23 cellular contexts compared by ENCODE assay signal in the genomic region with DNA sequence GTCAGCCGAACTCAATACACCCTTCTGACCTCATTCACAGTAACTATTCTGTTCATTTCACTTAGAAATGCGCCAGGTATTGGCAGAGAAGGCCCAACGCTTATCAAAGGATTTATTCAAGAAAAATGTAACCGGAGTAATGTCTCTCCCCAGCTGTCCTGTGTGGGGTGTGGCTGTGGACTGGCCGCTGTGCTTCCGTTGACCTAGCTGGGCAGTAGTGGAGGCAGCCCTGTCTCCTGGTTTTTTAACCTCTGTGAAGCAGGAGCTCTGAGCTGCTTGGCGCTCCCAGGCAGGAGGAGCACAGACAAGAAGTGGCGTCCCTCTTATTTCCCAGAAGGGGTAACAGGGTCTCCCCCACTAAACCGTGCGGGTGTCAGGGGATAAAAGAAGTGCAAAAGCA.
DNase-seq lines count a peak whose midpoint lies in the region; ATAC-seq and TF ChIP-seq lines count a peak whose summit lies in the region.
"Had no signal": no experiment of that assay in that cellular context is flagged by ENCODE, and none has a peak within 500 bp of the region (broad histone marks: within the 10 kb centered on the region; RNA-seq: fewer than 3 reads in every experiment).

No MANE protein-coding gene starts in this region.

- H3K9me3 Mint-ChIP-seq in memory B cell: no peaks in the 10 kb centered on the region
- H3K9me3 Mint-ChIP-seq: activated CD4-positive, alpha-beta memory T cell treated with anti-CD3 and anti-CD28 coated beads, Interleukin-2, amount 10 ng/mL, durations not matched to agents 7 days and 5 days; activated T-helper 2 cell treated with anti-CD3 and anti-CD28 coated beads, Interferon-gamma antibody, Interleukin-2, Interleukin-4, amounts not matched to agents 10 μg/mL and 5 μg/mL and 100 μg/mL, durations not matched to agents 14 hours and 24 hours and 36 hours; CD8-positive, alpha-beta memory T cell; T-cell had no signal

- H3K9me2 ChIP-seq in Karpas-422 (replicated peaks; ENCODE audit: insufficient read depth, low read length): no peaks in the 10 kb centered on the region

- 52 to 85% (median 70%) methylated on average over 10 of the region's 10 CpGs for WGBS in heart left ventricle, 4 donors
- 66 to 86% methylated on average over 10 of the region's 10 CpGs for WGBS in testis, 2 donors

- ATAC-seq in heart left ventricle: peak; percentile 29 to 42 (median 36)
- ATAC-seq in memory B cell (ENCODE audit: low read depth): no peak
- ATAC-seq: activated CD4-positive, CD25-positive, alpha-beta regulatory T cell treated with anti-CD3 and anti-CD28 coated beads, Interleukin-2, amount 50 U/mL, for 24 hours; HCT116; HepG2; Panc1; T-cell had no signal

- H2AFZ ChIP-seq in Karpas-422 (ENCODE audit: low read length): no peak overlapping the region

- H3K4me2 ChIP-seq in Karpas-422 (ENCODE audit: low read depth, low read length, poor library complexity, severe bottlenecking): no peak overlapping the region

- no peaks in the 10 kb centered on the region for H3K27me3 Mint-ChIP-seq in memory B cell
- H3K27me3 Mint-ChIP-seq: activated CD4-positive, alpha-beta memory T cell treated with anti-CD3 and anti-CD28 coated beads, Interleukin-2, amount 10 ng/mL, durations not matched to agents 7 days and 5 days; T-cell had no signal

- H3K4me3 ChIP-seq in Karpas-422 (ENCODE audit: low read length) (no peak overlapping the region), heart left ventricle (no peak overlapping the region), testis (no peak overlapping the region)
- H3K4me3 ChIP-seq: SJCRH30, stomach, tibial nerve had no signal

- no peaks in the 10 kb centered on the region for H4K20me1 ChIP-seq in Karpas-422 (ENCODE audit: insufficient read depth, low read depth, low read length)

- H3K79me2 ChIP-seq in Karpas-422 (ENCODE audit: low read length): peaks cover 79% of the 10 kb centered on the region

- H3K4me3 Mint-ChIP-seq in memory B cell: peak overlapping the region; percentile 11
- H3K4me3 Mint-ChIP-seq: activated CD4-positive, alpha-beta memory T cell treated with anti-CD3 and anti-CD28 coated beads, Interleukin-2, amount 10 ng/mL, durations not matched to agents 7 days and 5 days; CD8-positive, alpha-beta memory T cell; T-cell had no signal

- no peaks in the 10 kb centered on the region for H3K27me3 ChIP-seq in Karpas-422 (ENCODE audit: low read length)
- H3K27me3 ChIP-seq in heart left ventricle: no peaks in the 10 kb centered on the region
- no peaks in the 10 kb centered on the region for H3K27me3 ChIP-seq in testis
- H3K27me3 ChIP-seq: neutrophil, SJCRH30, stomach, tibial nerve had no signal

- peaks cover 3% of the 10 kb centered on the region for H3K36me3 Mint-ChIP-seq in memory B cell

- no peak for TF ChIP-seq POLR2A in heart left ventricle (IDR thresholded peaks at IDR 0.05)
- TF ChIP-seq POLR2A in testis (IDR thresholded peaks at IDR 0.05): no peak

- H3K4me1 Mint-ChIP-seq in memory B cell: peaks cover 21% of the 10 kb centered on the region
- H3K4me1 Mint-ChIP-seq: CD8-positive, alpha-beta memory T cell had no signal

- H3K27ac ChIP-seq in Karpas-422 (ENCODE audit: low read length) (peak overlapping the region; percentile 97; the same call in 1 of the 2 replicates), heart left ventricle (peak overlapping the region in 10 of 12 donors; percentile 24 to 72 (median 56)), testis (peak overlapping the region; percentile 6 to 47)
- H3K27ac ChIP-seq: neutrophil, SJCRH30, tibial nerve had no signal

- peak overlapping the region; percentile 86 for H3K27ac Mint-ChIP-seq in memory B cell
- H3K27ac Mint-ChIP-seq: activated CD4-positive, alpha-beta memory T cell treated with anti-CD3 and anti-CD28 coated beads, Interleukin-2, amount 10 ng/mL, durations not matched to agents 7 days and 5 days; activated T-helper 2 cell treated with anti-CD3 and anti-CD28 coated beads, Interferon-gamma antibody, Interleukin-2, Interleukin-4, amounts not matched to agents 10 μg/mL and 5 μg/mL and 100 μg/mL, durations not matched to agents 14 hours and 24 hours and 36 hours; T-cell had no signal

- TF ChIP-seq CTCF in heart left ventricle (IDR thresholded peaks at IDR 0.05) (no peak), testis (IDR thresholded peaks at IDR 0.05) (no peak)

- intact Hi-C loops in heart left ventricle (cut with DNase I): no loop called here
- intact Hi-C loops in testis (cut with DNase I; ENCODE audit: low total_unique reads): no loop called here
- intact Hi-C loops in head of caudate nucleus (cut with DNase I): no loop called here

- DNase-seq in Karpas-422: no peak
- no peak for DNase-seq in heart left ventricle
- no peak for DNase-seq in memory B cell (ENCODE audit: low spot score in 2 of 2)
- DNase-seq in testis: no peak
- DNase-seq in head of caudate nucleus: no peak
- DNase-seq in activated naive CD4-positive, alpha-beta T cell (lab: John Stamatoyannopoulos, UW): no peak
- DNase-seq in ecto neural progenitor cell (ENCODE audit: low spot score): no peak
- DNase-seq in NCI-H446 treated with DMSO at 0.1 percent for 48 hours (lab: John Stamatoyannopoulos, UW): no peak
- DNase-seq: activated CD4-positive, alpha-beta memory T cell treated with anti-CD3 and anti-CD28 coated beads, Interleukin-2, amount 10 ng/mL, durations not matched to agents 7 days and 5 days; CD8-positive, alpha-beta memory T cell; NCI-H1092 treated with DMSO at 0.1 percent for 48 hours; NCI-H2029; NCI-H446; SJCRH30; stomach had no signal

- H3K9me3 ChIP-seq in Karpas-422 (ENCODE audit: low read length) (no peaks in the 10 kb centered on the region), heart left ventricle (no peaks in the 10 kb centered on the region), testis (no peaks in the 10 kb centered on the region)
- H3K9me3 ChIP-seq: neutrophil, SJCRH30, stomach, tibial nerve had no signal

- H3K36me3 ChIP-seq in Karpas-422 (ENCODE audit: insufficient read depth, low read length) (peaks cover 31% of the 10 kb centered on the region; the same call in 1 of the 2 replicates), heart left ventricle (peaks cover 0 to 67% (median 54%) of the 10 kb centered on the region in 9 donors), testis (ENCODE audit: low read depth, missing control alignments) (no peaks in the 10 kb centered on the region)

- H3K9ac ChIP-seq in Karpas-422 (ENCODE audit: low read length): no peak overlapping the region

- peaks cover 100% of the 10 kb centered on the region for H3K4me1 ChIP-seq in Karpas-422 (ENCODE audit: low read length)
- peaks cover 0 to 37% (median 19%) of the 10 kb centered on the region in 12 donors for H3K4me1 ChIP-seq in heart left ventricle
- H3K4me1 ChIP-seq in testis: peaks cover 13% of the 10 kb centered on the region
- H3K4me1 ChIP-seq: SJCRH30, tibial nerve had no signal

Comparison
In these comparisons a context has a peak if more than half of its experiments do, and no peak if none do; other contexts are left out.
1. H3K27ac ChIP-seq: peak in every context shown above with its lines; median percentile 97 in Karpas-422; 56 in heart left ventricle; 26 in testis.